11 cellular contexts compared by ENCODE assay signal in genomic region chr2:171652411-171652775, GRCh38. TPM values are rescaled to one million over a fixed set of nuclear protein-coding genes. Genes with fewer than 3 reads are reported as not detected.
DNase-seq lines count a peak whose midpoint lies in the region; ATAC-seq and TF ChIP-seq lines count a peak whose summit lies in the region.
"Had no signal": no experiment of that assay in that cellular context is flagged by ENCODE, and none has a peak within 500 bp of the region (broad histone marks: within the 10 kb centered on the region; RNA-seq: fewer than 3 reads in every experiment).

No MANE protein-coding gene starts in this region.

- DNase-seq in MV-4-11 (lab: John Stamatoyannopoulos, UW) (peak; percentile 38), mesenchymal stem cell (peak; percentile 18), posterior cingulate gyrus (no peak), HuH-7.5 (ENCODE audit: low spot score) (no peak), SK-N-SH (no peak)
- DNase-seq: body of pancreas, glutamatergic neuron, NCI-H1092 had no signal

- peak; percentile 65 for ATAC-seq in GM18867 (IDR thresholded peaks at IDR 0.05; ENCODE audit: unreplicated experiment)
- ATAC-seq: body of pancreas, Right ventricle myocardium inferior had no signal

- no peaks in the 10 kb centered on the region for H3K79me2 ChIP-seq in SK-N-SH (ENCODE audit: insufficient read depth)

- no peaks in the 10 kb centered on the region for H3F3A ChIP-seq in SK-N-SH (replicated peaks; ENCODE audit: insufficient read depth)

- no peak overlapping the region for H2BK15ac ChIP-seq in mesenchymal stem cell (ENCODE audit: low read depth, poor library complexity, severe bottlenecking)

- no peaks in the 10 kb centered on the region for H4K20me1 ChIP-seq in SK-N-SH (ENCODE audit: insufficient read depth)

- H3K27ac ChIP-seq in HEK293 (ENCODE audit: extremely low read depth, low read depth, low read length) (no peak overlapping the region), mesenchymal stem cell (ENCODE audit: low read length, poor library complexity, severe bottlenecking) (no peak overlapping the region), SK-N-SH (ENCODE audit: low read depth in 2 of 2, low read length in 1 of 2) (no peak overlapping the region)
- H3K27ac ChIP-seq: body of pancreas had no signal

- no peak overlapping the region for H2AK5ac ChIP-seq in mesenchymal stem cell (ENCODE audit: low read length, severe bottlenecking)

- CTCF ChIA-PET in HEK293 (lab: Yijun Ruan, JAX) = no interaction called here
- CTCF ChIA-PET in SK-N-SH (lab: Yijun Ruan, JAX) = interaction anchor here (1.0 kb wide), 1 partner anchor 54 kb away, joined by 5 read pairs; no protein-coding TSS in a partner anchor

- TF ChIP-seq EP300 in SK-N-SH (IDR thresholded peaks at IDR 0.05; ENCODE audit: borderline replicate concordance in 1 of 2, low read depth in 1 of 2, low read length in 1 of 2) = no peak

- H3K4ac ChIP-seq in mesenchymal stem cell (ENCODE audit: low read depth in 1 of 2, low read length in 2 of 2) = no peak overlapping the region

- H2AFZ ChIP-seq in mesenchymal stem cell (ENCODE audit: low read depth, low read length) = no peak overlapping the region
- no peak overlapping the region for H2AFZ ChIP-seq in SK-N-SH (ENCODE audit: low read depth)

- H4K91ac ChIP-seq in mesenchymal stem cell (ENCODE audit: low read length) = no peak overlapping the region

- TF ChIP-seq RAD21 in SK-N-SH (IDR thresholded peaks at IDR 0.05; ENCODE audit: low read length) = no peak

- no peak overlapping the region for H2BK12ac ChIP-seq in mesenchymal stem cell (ENCODE audit: low read length in 2 of 2)

- H4K8ac ChIP-seq in mesenchymal stem cell (ENCODE audit: low read length) = no peak overlapping the region

- no peak for TF ChIP-seq CTCF in HEK293 (tag by site-specific recombination; IDR thresholded peaks at IDR 0.05)
- no peak for TF ChIP-seq CTCF in SK-N-SH (IDR thresholded peaks at IDR 0.05)

- H3K27me3 ChIP-seq in mesenchymal stem cell (ENCODE audit: control insufficient read depth in 1 of 2, insufficient read depth in 1 of 2, low read length in 2 of 2) (no peaks in the 10 kb centered on the region), SK-N-SH (ENCODE audit: insufficient read depth) (peaks cover 9% of the 10 kb centered on the region; the same call in 1 of the 2 replicates)
- H3K27me3 ChIP-seq: body of pancreas had no signal

- H2BK5ac ChIP-seq in mesenchymal stem cell (ENCODE audit: low read depth, low read length, poor library complexity, severe bottlenecking) = no peak overlapping the region

- H3K14ac ChIP-seq in mesenchymal stem cell (ENCODE audit: low read length in 2 of 2) = no peak overlapping the region

- H3K9ac ChIP-seq in mesenchymal stem cell (ENCODE audit: low read length) (peak overlapping the region; percentile 5), SK-N-SH (no peak overlapping the region)

- no peak overlapping the region for H3K18ac ChIP-seq in mesenchymal stem cell (ENCODE audit: low read depth in 1 of 2, low read length in 2 of 2)

- H3K9me3 ChIP-seq in HEK293 (ENCODE audit: control insufficient read depth, insufficient read depth, low read depth, low read length) (no peaks in the 10 kb centered on the region), mesenchymal stem cell (ENCODE audit: control insufficient read depth, low read length) (peaks cover 21% of the 10 kb centered on the region), SK-N-SH (no peaks in the 10 kb centered on the region)
- H3K9me3 ChIP-seq: body of pancreas had no signal

- H3K4me2 ChIP-seq in mesenchymal stem cell (ENCODE audit: low read length, poor library complexity, severe bottlenecking) = no peak overlapping the region
- H3K4me2 ChIP-seq in SK-N-SH = no peak overlapping the region

- H3K4me3 ChIP-seq in HEK293 (ENCODE audit: low read depth, low read length) (no peak overlapping the region), mesenchymal stem cell (ENCODE audit: insufficient read depth in 1 of 2, low read depth in 1 of 2, low read length in 2 of 2) (peak overlapping the region in 1 of 2 experiments; percentile 31), SK-N-SH (ENCODE audit: low read depth in 2 of 2, low read length in 1 of 2) (no peak overlapping the region)
- H3K4me3 ChIP-seq: body of pancreas had no signal

- intact Hi-C loops in posterior cingulate gyrus (cut with DNase I) = no loop called here

- H3K36me3 ChIP-seq in HEK293 (ENCODE audit: control insufficient read depth in 2 of 2, insufficient read depth in 1 of 2, low read length in 2 of 2) = no peaks in the 10 kb centered on the region
- no peaks in the 10 kb centered on the region for H3K36me3 ChIP-seq in mesenchymal stem cell (ENCODE audit: control insufficient read depth in 1 of 2, insufficient read depth in 2 of 2, low read depth in 1 of 2, low read length in 2 of 2)
- H3K36me3 ChIP-seq in SK-N-SH (replicated peaks in 1 of 2; ENCODE audit: control insufficient read depth in 1 of 2, insufficient read depth in 2 of 2, low read length in 1 of 2) = no peaks in the 10 kb centered on the region

- no peak overlapping the region for H2BK120ac ChIP-seq in mesenchymal stem cell (ENCODE audit: low read depth, low read length)

- H3K4me1 ChIP-seq in HEK293 (ENCODE audit: control insufficient read depth, insufficient read depth, low read length) (no peaks in the 10 kb centered on the region), mesenchymal stem cell (ENCODE audit: control insufficient read depth, insufficient read depth, low read depth, low read length) (peaks cover 1% of the 10 kb centered on the region), SK-N-SH (ENCODE audit: control insufficient read depth in 1 of 2, insufficient read depth in 2 of 2, low read depth in 1 of 2, low read length in 1 of 2) (no peaks in the 10 kb centered on the region)
- H3K4me1 ChIP-seq: body of pancreas had no signal

- no peaks in the 10 kb centered on the region for H3K9me2 ChIP-seq in SK-N-SH

- no peaks in the 10 kb centered on the region for H3K79me1 ChIP-seq in mesenchymal stem cell (replicated peaks; ENCODE audit: low read length, poor library complexity, severe bottlenecking)

- POLR2A ChIA-PET in HEK293 (lab: Yijun Ruan, JAX) = no interaction called here
- POLR2A ChIA-PET in SK-N-SH (lab: Yijun Ruan, JAX) = no interaction called here

- no peak overlapping the region for H3K23ac ChIP-seq in mesenchymal stem cell (ENCODE audit: low read length in 2 of 2)

TF ChIP-seq in HEK293, 187 proteins besides CTCF, POLR2A, EP300 and RAD21:
- peak; percentile 42; the same call in 1 of the 2 replicates for TF ChIP-seq GLIS1 (tag by site-specific recombination; IDR thresholded peaks at IDR 0.05)
- TF ChIP-seq ZIC2 (tag by site-specific recombination; IDR thresholded peaks at IDR 0.05) = peak; percentile 43; the same call in 1 of the 2 replicates
- 0 out of 2 replicates have a peak, but pooled peaks have one; percentile 35 for TF ChIP-seq ZNF335 (tag by site-specific recombination; conservative IDR thresholded peaks at IDR 0.05)
- TF ChIP-seq ZSCAN23 (tag by site-specific recombination; IDR thresholded peaks at IDR 0.05) = no peak

TF ChIP-seq in SK-N-SH, 30 proteins besides CTCF, POLR2A, EP300 and RAD21:
- no peak for TF ChIP-seq MEF2A (IDR thresholded peaks at IDR 0.05; ENCODE audit: borderline replicate concordance, low read depth)
- TF ChIP-seq USF2 (IDR thresholded peaks at IDR 0.05; ENCODE audit: borderline replicate concordance, low read depth, low read length) = no peak
- TF ChIP-seq YY1 (IDR thresholded peaks at IDR 0.05; ENCODE audit: low read depth) = no peak
- TF ChIP-seq NRF1 (IDR thresholded peaks at IDR 0.05; ENCODE audit: low read depth, low read length) = no peak

RNA-seq across cellular contexts. Expression of gene DYNC1I2, which starts 34.9 kb away (rescaled TPM):
- polyA plus RNA-seq in mesenchymal stem cell (2013, experiment 1 of 2) = 226 TPM
- polyA plus RNA-seq in mesenchymal stem cell (2013, experiment 2 of 2) = 231 TPM
- 99.7 and 134 TPM in 2 replicates for polyA plus RNA-seq in SK-N-SH (2012; rRNA removed)
- 139 and 147 TPM in 2 replicates for polyA plus RNA-seq in SK-N-SH (2012; cell fraction: cytosol; rRNA removed)
- 50.7 and 114 TPM in 2 replicates for polyA plus RNA-seq in SK-N-SH (2012; cell fraction: nucleus; rRNA removed)

Comparison
In these comparisons a context has a peak if more than half of its experiments do, and no peak if none do; other contexts are left out.
1. DNase-seq: peak in MV-4-11 (single experiment) and mesenchymal stem cell (single experiment); none in posterior cingulate gyrus (0 of 10), HuH-7.5 (single experiment) and SK-N-SH (single experiment).